In genomic region chr7:103373866-103374643, GRCh38 we compare ENCODE assay signal across 21 cellular contexts.
"Had no signal": no experiment of that assay in that cellular context is flagged by ENCODE, and none has a peak within 500 bp of the region (broad histone marks: within the 10 kb centered on the region; RNA-seq: fewer than 3 reads in every experiment).

No MANE protein-coding gene starts in this region.

- ATAC-seq: activated CD4-positive, CD25-positive, alpha-beta regulatory T cell treated with anti-CD3 and anti-CD28 coated beads, Interleukin-2, amount 50 U/mL, for 24 hours; activated naive CD8-positive, alpha-beta T cell treated with anti-CD3 and anti-CD28 coated beads, Interleukin-2, amount 50 U/mL, for 24 hours; esophagus mucosa; left lung; sciatic nerve; stimulated activated memory B cell treated with anti-CD40 and anti-IgM and Interleukin-4, amounts not matched to agents 10 μg/mL and 1 μg/mL and 100 μg/mL, for 72 hours had no signal

- H3K4me2 ChIP-seq: hepatocyte had no signal

- DNase-seq: activated CD4-positive, alpha-beta memory T cell treated with anti-CD3 and anti-CD28 coated beads, Interleukin-2, amount 10 ng/mL, durations not matched to agents 7 days and 5 days; activated CD4-positive, alpha-beta T cell treated with anti-CD3 and anti-CD28 coated beads, Interleukin-2, amount 10 ng/mL, durations not matched to agents 24 days and 14 days; activated gamma-delta T cell; activated naive CD4-positive, alpha-beta T cell treated with anti-CD3 and anti-CD28 coated beads, Interleukin-2, amount 50 U/mL, for 16 hours; activated naive CD8-positive, alpha-beta T cell treated with anti-CD3 and anti-CD28 coated beads, Interleukin-2, amount 50 U/mL, for 24 hours; effector memory CD4-positive, alpha-beta T cell; glutamatergic neuron; immature natural killer cell; left lung; naive B cell; small intestine; stimulated activated CD4-positive, alpha-beta T cell treated with anti-CD3 and anti-CD28 coated beads, Interleukin-2, amount 100 ng/mL, for 24 hours; T1000; transverse colon had no signal

- H2AFZ ChIP-seq: hepatocyte had no signal

- H3K9me3 Mint-ChIP-seq: activated CD4-positive, alpha-beta memory T cell treated with anti-CD3 and anti-CD28 coated beads, Interleukin-2, amount 10 ng/mL, durations not matched to agents 7 days and 5 days; activated CD4-positive, alpha-beta T cell treated with anti-CD3 and anti-CD28 coated beads, Interleukin-2, amount 10 ng/mL, durations not matched to agents 24 days and 14 days; activated naive CD8-positive, alpha-beta T cell treated with anti-CD3 and anti-CD28 coated beads, Interleukin-2, amount 50 U/mL, for 24 hours; activated T-helper 1 cell treated with anti-CD3 and anti-CD28 coated beads, Interleukin-12 subunit alpha, Interleukin-12 subunit beta, Interleukin-2, Interleukin-4 antibody, amounts not matched to agents 30 ng/mL and 10 ng/mL and 1 ng/mL, durations not matched to agents 14 hours and 24 hours and 36 hours; immature natural killer cell; naive B cell; stimulated activated memory B cell treated with anti-CD40 and anti-IgM and Interleukin-4, amounts not matched to agents 10 μg/mL and 1 μg/mL and 100 μg/mL, for 72 hours had no signal

- H3K4me1 ChIP-seq: left lung, transverse colon had no signal

- H3K36me3 Mint-ChIP-seq: naive B cell had no signal

- H3K79me2 ChIP-seq: hepatocyte had no signal

- H3K9me3 ChIP-seq: left lung, transverse colon had no signal

- H3K27me3 ChIP-seq: hepatocyte, left lung, transverse colon had no signal

- H3K27ac ChIP-seq: hepatocyte, left lung, transverse colon had no signal

- H3K4me3 ChIP-seq: hepatocyte, left lung, lung, transverse colon had no signal

- H3K27ac Mint-ChIP-seq: activated CD4-positive, alpha-beta memory T cell treated with anti-CD3 and anti-CD28 coated beads, Interleukin-2, amount 10 ng/mL, durations not matched to agents 7 days and 5 days; activated CD4-positive, alpha-beta T cell treated with anti-CD3 and anti-CD28 coated beads, Interleukin-2, amount 10 ng/mL, durations not matched to agents 24 days and 14 days; activated naive CD8-positive, alpha-beta T cell treated with anti-CD3 and anti-CD28 coated beads, Interleukin-2, amount 50 U/mL, for 24 hours; activated T-helper 1 cell treated with anti-CD3 and anti-CD28 coated beads, Interleukin-12 subunit alpha, Interleukin-12 subunit beta, Interleukin-2, Interleukin-4 antibody, amounts not matched to agents 30 ng/mL and 10 ng/mL and 1 ng/mL, durations not matched to agents 14 hours and 24 hours and 36 hours; immature natural killer cell; naive B cell; stimulated activated memory B cell treated with anti-CD40 and anti-IgM and Interleukin-4, amounts not matched to agents 10 μg/mL and 1 μg/mL and 100 μg/mL, for 72 hours had no signal

- H3K4me1 Mint-ChIP-seq: activated CD4-positive, alpha-beta T cell treated with anti-CD3 and anti-CD28 coated beads, Interleukin-2, amount 10 ng/mL, durations not matched to agents 24 days and 14 days; activated naive CD8-positive, alpha-beta T cell treated with anti-CD3 and anti-CD28 coated beads, Interleukin-2, amount 50 U/mL, for 24 hours; immature natural killer cell; naive B cell; stimulated activated memory B cell treated with anti-CD40 and anti-IgM and Interleukin-4, amounts not matched to agents 10 μg/mL and 1 μg/mL and 100 μg/mL, for 72 hours had no signal

- H3K4me3 Mint-ChIP-seq: activated CD4-positive, alpha-beta memory T cell treated with anti-CD3 and anti-CD28 coated beads, Interleukin-2, amount 10 ng/mL, durations not matched to agents 7 days and 5 days; activated CD4-positive, alpha-beta T cell treated with anti-CD3 and anti-CD28 coated beads, Interleukin-2, amount 10 ng/mL, durations not matched to agents 24 days and 14 days; activated naive CD8-positive, alpha-beta T cell treated with anti-CD3 and anti-CD28 coated beads, Interleukin-2, amount 50 U/mL, for 24 hours; activated T-helper 1 cell treated with anti-CD3 and anti-CD28 coated beads, Interleukin-12 subunit alpha, Interleukin-12 subunit beta, Interleukin-2, Interleukin-4 antibody, amounts not matched to agents 30 ng/mL and 10 ng/mL and 1 ng/mL, durations not matched to agents 14 hours and 24 hours and 36 hours; immature natural killer cell; naive B cell; stimulated activated memory B cell treated with anti-CD40 and anti-IgM and Interleukin-4, amounts not matched to agents 10 μg/mL and 1 μg/mL and 100 μg/mL, for 72 hours had no signal

- H3K27me3 Mint-ChIP-seq: activated naive CD8-positive, alpha-beta T cell treated with anti-CD3 and anti-CD28 coated beads, Interleukin-2, amount 50 U/mL, for 24 hours had no signal
